19 cellular contexts compared by ENCODE assay signal in the genomic region with DNA sequence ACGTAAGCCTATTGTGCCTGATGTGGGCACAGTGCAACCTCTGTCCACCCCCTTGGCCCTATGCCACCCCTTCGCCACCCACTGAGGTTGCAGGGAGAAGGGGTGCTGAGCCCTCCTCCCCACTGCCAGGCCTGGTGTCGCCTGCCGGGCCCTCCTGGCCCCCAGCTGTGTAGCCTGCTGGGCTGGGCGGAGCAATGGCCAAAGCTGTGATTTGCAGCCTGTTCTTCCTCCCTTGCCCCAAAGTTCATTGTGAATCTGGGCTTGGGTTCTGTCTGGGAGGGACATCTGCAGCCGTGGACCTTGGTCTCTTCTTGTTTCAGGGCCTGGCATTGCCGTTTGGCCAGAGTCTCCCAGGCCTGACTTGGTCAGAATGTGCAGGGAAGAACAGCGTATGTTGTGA.
"Had no signal": no experiment of that assay in that cellular context is flagged by ENCODE, and none has a peak within 500 bp of the region (broad histone marks: within the 10 kb centered on the region; RNA-seq: fewer than 3 reads in every experiment).

No MANE protein-coding gene starts in this region.

- H3K27ac ChIP-seq: epithelial cell of prostate, neutrophil, psoas muscle, tibial artery had no signal

- H3K4me3 ChIP-seq: gastroesophageal sphincter, lung, ovary, psoas muscle, right atrium auricular region, tibial artery had no signal

- H3K9me3 ChIP-seq: gastroesophageal sphincter, neutrophil, ovary, psoas muscle, right atrium auricular region, tibial artery had no signal

- ATAC-seq: activated CD8-positive, alpha-beta T cell treated with anti-CD3 and anti-CD28 coated beads, Interleukin-2, amount 10 ng/mL, durations not matched to agents 7 days and 5 days; gastroesophageal sphincter; naive thymus-derived CD8-positive, alpha-beta T cell; psoas muscle; T-helper 17 cell had no signal

- H3K36me3 ChIP-seq: gastroesophageal sphincter, neutrophil, ovary, right atrium auricular region, tibial artery had no signal

- FAIRE-seq: islet of Langerhans had no signal

- DNase-seq: activated CD4-positive, alpha-beta T cell treated with anti-CD3 and anti-CD28 coated beads, Interleukin-2, amount 50 U/mL, for 1 hour; activated CD4-positive, CD25-positive, alpha-beta regulatory T cell treated with anti-CD3 and anti-CD28 coated beads, Interleukin-2, amount 50 U/mL, for 72 hours; activated CD8-positive, alpha-beta T cell treated with anti-CD3 and anti-CD28 coated beads, Interleukin-2, amount 10 ng/mL, durations not matched to agents 7 days and 5 days; activated gamma-delta T cell; anterior cingulate cortex; head of caudate nucleus; left cardiac atrium; naive thymus-derived CD8-positive, alpha-beta T cell; psoas muscle; stimulated activated CD4-positive, alpha-beta T cell treated with anti-CD3 and anti-CD28 coated beads, Interleukin-12 subunit alpha, Interleukin-12 subunit beta, amount 100 ng/mL, for 4 hours; T-helper 17 cell; tibial artery had no signal

- H3K27me3 ChIP-seq: gastroesophageal sphincter, ovary, right atrium auricular region, tibial artery had no signal
